Comparison of ENCODE assay signal across 11 cellular contexts in the genomic region with DNA sequence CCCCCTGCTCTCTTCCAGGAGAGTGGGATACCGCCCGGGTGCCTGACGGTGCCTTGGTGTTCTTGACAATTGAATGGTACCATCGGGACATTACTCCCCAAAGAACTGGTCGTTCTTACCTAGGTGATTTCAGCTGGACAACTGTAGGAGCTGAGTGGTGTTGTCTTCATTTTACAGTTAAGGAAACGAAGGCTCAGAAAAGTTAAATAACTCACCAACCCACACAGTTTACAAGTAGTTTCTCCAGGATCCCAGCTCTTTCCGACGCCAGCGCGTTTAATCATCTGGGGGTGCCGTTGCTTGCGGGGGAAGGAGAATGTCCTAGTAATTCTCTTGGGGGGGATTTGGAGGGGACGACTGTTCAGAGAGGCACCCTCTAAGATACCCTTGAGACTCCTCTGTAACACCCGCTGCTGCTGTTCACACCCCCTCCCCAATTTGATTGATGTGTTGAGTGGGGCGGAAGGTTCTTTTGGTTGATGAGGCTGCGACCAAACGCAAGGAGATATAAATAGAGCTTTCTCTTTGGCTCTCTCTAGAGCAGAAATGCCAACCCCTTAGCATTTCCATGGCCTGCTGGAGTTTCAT. TPM values are rescaled to one million over a fixed set of nuclear protein-coding genes. Genes with fewer than 3 reads are reported as not detected.
DNase-seq lines count a peak whose midpoint lies in the region; ATAC-seq, FAIRE-seq and TF ChIP-seq lines count a peak whose summit lies in the region.
"Had no signal": no experiment of that assay in that cellular context is flagged by ENCODE, and none has a peak within 500 bp of the region (broad histone marks: within the 10 kb centered on the region; RNA-seq: fewer than 3 reads in every experiment).

No MANE protein-coding gene starts in this region.

- H4K20me1 ChIP-seq in K562 (replicated peaks; ENCODE audit: control insufficient read depth, insufficient read depth, low read length), result no peaks in the 10 kb centered on the region
- H4K20me1 ChIP-seq in MM.1S (ENCODE audit: insufficient read depth, low read length), result no peaks in the 10 kb centered on the region

- no peak for DNase-seq in GM12864 (ENCODE audit: low read depth)
- DNase-seq in NOMO-1 treated with DMSO at 0.1 percent for 48 hours (lab: John Stamatoyannopoulos, UW; ENCODE audit: unreplicated experiment), result peak; percentile 23
- no peak for DNase-seq in K562 (ENCODE audit: extremely low read depth in 1 of 4, low spot score in 3 of 4)
- no peak for DNase-seq in cerebellum (ENCODE audit: low spot score)
- no peak for DNase-seq in MM.1S
- DNase-seq: mammary epithelial cell, NCI-H1694, SIG-M5 had no signal

- peaks cover 21 to 47% of the 10 kb centered on the region in 2 experiments for H3K4me1 ChIP-seq in K562 (replicated peaks in 1 of 2; ENCODE audit: control insufficient read depth in 2 of 2, insufficient read depth in 2 of 2, low read length in 2 of 2)
- H3K4me1 ChIP-seq in rectal smooth muscle tissue (ENCODE audit: control insufficient read depth, insufficient read depth, low read length), result no peaks in the 10 kb centered on the region
- H3K4me1 ChIP-seq in MM.1S (ENCODE audit: low read length), result no peaks in the 10 kb centered on the region

- intact Hi-C loops in K562 (cut with micrococcal nuclease), result no loop called here

- WGBS in K562 (ENCODE audit: insufficient coverage, low coverage, missing lambda C conversion rate), result 60% methylated on average over 16 of the region's 17 CpGs

- H3K9me2 ChIP-seq in MM.1S (replicated peaks; ENCODE audit: insufficient read depth, low read length), result no peaks in the 10 kb centered on the region

- no peak for TF ChIP-seq EP300 in K562 (IDR thresholded peaks at IDR 0.05; ENCODE audit: low read length)

- TF ChIP-seq CTCF in GM12864 (IDR thresholded peaks at IDR 0.05; ENCODE audit: low read depth, low read length, missing control alignments) (no peak), K562 (IDR thresholded peaks at IDR 0.05 in 2 of 3, conservative IDR thresholded peaks at IDR 0.05 in 1 of 3; ENCODE audit: insufficient read depth in 2 of 3, low read depth in 1 of 3, low read length in 3 of 3) (no peak), MM.1S (IDR thresholded peaks at IDR 0.05; ENCODE audit: low read length) (no peak)

- H3K9ac ChIP-seq in K562 (ENCODE audit: insufficient read depth in 1 of 2, low read depth in 2 of 2, low read length in 2 of 2) (peak overlapping the region in 1 of 2 experiments; percentile 5; a peak in 1 of 4 replicates), rectal smooth muscle tissue (ENCODE audit: low read length) (no peak overlapping the region), MM.1S (ENCODE audit: low read length) (no peak overlapping the region)

- H3K27ac ChIP-seq in K562 (ENCODE audit: extremely low read depth, low read depth, low read length) (no peak overlapping the region), rectal smooth muscle tissue (ENCODE audit: low read depth, low read length) (no peak overlapping the region), MM.1S (ENCODE audit: low read length) (no peak overlapping the region)

- POLR2A ChIA-PET in K562 (lab: Yijun Ruan, JAX), result interaction anchor here (0.8 to 1.7 kb wide), 3 partner anchors 8 to 311 kb away, joined by 3 to 6 read pairs (median 3); no protein-coding TSS in a partner anchor

- no TSS peak for BruUV-seq in K562 (replicated peaks; lab: Mats Ljungman, UMichigan)

- in situ Hi-C loops in K562 (cut with MboI), result no loop called here

- peak overlapping the region; percentile 90 for H3K4me3 ChIP-seq in GM12864 (ENCODE audit: low read depth, low read length)
- no peak overlapping the region for H3K4me3 ChIP-seq in K562
- peak overlapping the region; percentile 58 for H3K4me3 ChIP-seq in rectal smooth muscle tissue (ENCODE audit: low read length)
- H3K4me3 ChIP-seq in MM.1S (ENCODE audit: low read length), result no peak overlapping the region

- no peaks in the 10 kb centered on the region for H3K9me1 ChIP-seq in K562 (ENCODE audit: control insufficient read depth, insufficient read depth, low read length)

- no peak for TF ChIP-seq RAD21 in K562 (CRISPR knock-in tag; conservative IDR thresholded peaks at IDR 0.05 in 1 of 2, IDR thresholded peaks at IDR 0.05 in 1 of 2)

- FAIRE-seq in K562 (lab: Jason Lieb, UNC), result no peak

- no peaks in the 10 kb centered on the region for H3K9me3 ChIP-seq in K562 (replicated peaks; ENCODE audit: control insufficient read depth, insufficient read depth, low read depth, low read length)
- no peaks in the 10 kb centered on the region for H3K9me3 ChIP-seq in MM.1S (replicated peaks; ENCODE audit: insufficient read depth, low read length)

- no peak for TF ChIP-seq POLR2A in K562 (conservative IDR thresholded peaks at IDR 0.05)

- no peaks in the 10 kb centered on the region for H3K36me3 ChIP-seq in K562 (ENCODE audit: control insufficient read depth, insufficient read depth, low read length)
- H3K36me3 ChIP-seq in rectal smooth muscle tissue (ENCODE audit: control insufficient read depth, insufficient read depth, low read length), result no peaks in the 10 kb centered on the region
- no peaks in the 10 kb centered on the region for H3K36me3 ChIP-seq in MM.1S (replicated peaks; ENCODE audit: insufficient read depth, low read length)

- CTCF ChIA-PET in K562 (lab: Yijun Ruan, JAX; ENCODE audit: low intra/inter-chr PET ratio), result no interaction called here

- no peak overlapping the region for H3K4me2 ChIP-seq in K562 (ENCODE audit: insufficient read depth, low read length)
- no peak overlapping the region for H3K4me2 ChIP-seq in MM.1S (ENCODE audit: low read depth, low read length)

- H2AFZ ChIP-seq in K562 (ENCODE audit: low read depth, low read length) (no peak overlapping the region), MM.1S (ENCODE audit: low read length) (no peak overlapping the region)

- ATAC-seq in K562, result no peak
- no peak for ATAC-seq in GM19463 (IDR thresholded peaks at IDR 0.05; ENCODE audit: unreplicated experiment)
- no peak for ATAC-seq in HG03457 (IDR thresholded peaks at IDR 0.05; ENCODE audit: unreplicated experiment)

- H3K27me3 ChIP-seq in K562 (ENCODE audit: control insufficient read depth in 2 of 2, insufficient read depth in 2 of 2, low read length in 2 of 2) (peaks cover 6 to 9% of the 10 kb centered on the region in 2 experiments; a peak in 3 of 5 replicates), rectal smooth muscle tissue (ENCODE audit: control insufficient read depth, insufficient read depth, low read length) (peaks cover 3% of the 10 kb centered on the region), MM.1S (replicated peaks; ENCODE audit: insufficient read depth, low read length) (peaks cover 89% of the 10 kb centered on the region)

- H3F3A ChIP-seq in MM.1S (ENCODE audit: insufficient read depth, low read length), result no peaks in the 10 kb centered on the region

- no peaks in the 10 kb centered on the region for H3K79me2 ChIP-seq in K562 (ENCODE audit: control insufficient read depth, insufficient read depth, low read length)
- H3K79me2 ChIP-seq in MM.1S (ENCODE audit: low read length), result no peaks in the 10 kb centered on the region

TF ChIP-seq in K562, 482 proteins besides CTCF, POLR2A, EP300 and RAD21:
- no peak for TF ChIP-seq ZNF316 (IDR thresholded peaks at IDR 0.05)
- TF ChIP-seq KDM5B (IDR thresholded peaks at IDR 0.05; ENCODE audit: insufficient replicate concordance, low read depth, low read length), result peak; percentile 2

RNA-seq across cellular contexts. Expression of a gene that starts 1.8 kb away (rescaled TPM):
- total RNA-seq in K562 (2011; cell fraction: chromatin; rRNA removed; ENCODE audit: low replicate concordance), result 17.5 and 44.3 TPM in 2 replicates
- 32.4 and 33.3 TPM in 2 replicates for total RNA-seq in K562 (2011; cell fraction: nucleolus; rRNA removed)
- total RNA-seq in K562 (2011; cell fraction: nucleoplasm; rRNA removed), result 16.6 and 20.1 TPM in 2 replicates
- total RNA-seq in K562 (2014; rRNA removed) (7.4 and 15.2 TPM in 2 replicates), K562 (2014; rRNA removed; fragmentation: Illumina TruSeq; extraction: Trizol) (4.4 and 5.1 TPM in 2 replicates), K562 (2015; rRNA removed; fragmentation: Illumina TruSeq; extraction: Trizol) (7.2 and 8.2 TPM in 2 replicates), K562 (2021) (19.5 and 20.8 TPM in 2 replicates), cerebellum (5.2 TPM)
- polyA plus RNA-seq in K562 (2011; rRNA removed) (5.6 and 14.8 TPM in 2 replicates), K562 (2014; fragmentation: Illumina TruSeq; extraction: Trizol) (9.5 and 12.5 TPM in 2 replicates), K562 (2014; fragmentation: Nextera tagmentation; extraction: Ambion mirVana) (1 to 10 TPM; 1.8 to 2.0 TPM), K562 (2014; rRNA removed) (10.8 and 11.1 TPM in 2 replicates)
- 8.3 and 11.4 TPM in 2 replicates for polyA plus RNA-seq in K562 (2011; cell fraction: cytosol; rRNA removed)
- polyA plus RNA-seq in K562 (2011; cell fraction: nucleus; rRNA removed), result 24.4 and 38.0 TPM in 2 replicates
- polyA plus RNA-seq in K562 (2012), result 11.3 and 21.5 TPM in 2 replicates
- 5.2 and 8.9 TPM in 2 replicates for polyA minus RNA-seq in K562 (2011; rRNA and poly(A)+ RNA removed)
- polyA minus RNA-seq in K562 (2011; cell fraction: cytosol; rRNA and poly(A)+ RNA removed), result 7.1 and 15.0 TPM in 2 replicates
- 12.5 and 24.8 TPM in 2 replicates for polyA minus RNA-seq in K562 (2011; cell fraction: nucleus; rRNA and poly(A)+ RNA removed)

Comparison
In these comparisons a context has a peak if more than half of its experiments do, and no peak if none do; other contexts are left out.
1. H3K4me3 ChIP-seq: peak in GM12864 (single experiment) and rectal smooth muscle tissue (single experiment); none in K562 (single experiment) and MM.1S (single experiment).